Comparison of ENCODE assay signal across 12 cellular contexts in the genomic region with DNA sequence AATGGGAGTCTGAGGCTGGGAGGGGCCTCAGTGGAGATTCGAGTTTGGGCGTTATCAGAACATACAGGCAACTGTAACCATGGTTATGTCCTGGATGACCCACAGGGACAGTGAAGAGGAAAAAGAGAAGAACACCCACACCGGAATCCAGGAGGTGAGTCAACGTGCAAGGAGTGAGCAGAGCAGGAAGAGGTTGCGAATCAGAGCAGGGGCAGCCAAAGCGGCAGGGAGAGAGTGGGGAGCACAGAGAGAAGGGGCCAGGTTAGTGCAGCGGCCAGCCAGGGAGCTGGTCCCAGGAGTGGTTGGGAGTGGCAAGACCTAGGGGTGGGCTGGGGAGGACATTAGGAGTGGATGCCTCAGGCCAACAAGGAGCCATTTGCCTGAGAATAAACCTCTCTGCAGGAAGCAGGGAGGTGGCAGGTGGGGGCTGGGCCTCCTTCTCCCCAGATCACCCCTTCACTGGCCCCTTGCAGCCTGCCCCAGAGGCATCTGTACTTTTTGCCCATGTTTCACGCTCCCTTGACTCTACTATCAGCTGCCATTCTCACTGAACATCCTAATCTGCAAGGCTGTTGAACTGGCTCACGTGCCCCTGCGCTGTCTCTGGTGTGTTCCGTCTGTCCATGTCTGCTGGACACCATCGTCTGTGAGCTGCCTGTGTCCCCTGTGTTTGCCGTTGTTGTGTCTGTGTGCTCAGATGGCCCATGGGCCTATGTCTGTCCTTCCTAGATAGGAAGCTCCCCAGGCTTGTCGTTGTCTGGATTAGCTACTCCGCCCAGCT. TPM values are rescaled to one million over a fixed set of nuclear protein-coding genes. Genes with fewer than 3 reads are reported as not detected.
DNase-seq lines count a peak whose midpoint lies in the region; FAIRE-seq and TF ChIP-seq lines count a peak whose summit lies in the region.
"Had no signal": no experiment of that assay in that cellular context is flagged by ENCODE, and none has a peak within 500 bp of the region (broad histone marks: within the 10 kb centered on the region; RNA-seq: fewer than 3 reads in every experiment).

No MANE protein-coding gene starts in this region.

- no peaks in the 10 kb centered on the region for H3K36me3 Mint-ChIP-seq in neural progenitor cell

- H3K4me3 Mint-ChIP-seq in neural progenitor cell, result no peak overlapping the region

- no peaks in the 10 kb centered on the region for H3K9me3 Mint-ChIP-seq in neural progenitor cell

- no peaks in the 10 kb centered on the region for H3K79me2 ChIP-seq in neural progenitor cell (ENCODE audit: low read depth)

- H3K27me3 ChIP-seq in neural progenitor cell, result no peaks in the 10 kb centered on the region

- no peak overlapping the region for H2AFZ ChIP-seq in neural progenitor cell (replicated peaks)

- FAIRE-seq in frontal cortex (lab: Jason Lieb, UNC), result no peak

- DNase-seq in EL, result peak; percentile 72
- DNase-seq in NCI-H226, result peak; percentile 81
- DNase-seq in choroid plexus epithelial cell (ENCODE audit: low read depth), result peak; percentile 30
- DNase-seq in neural progenitor cell (ENCODE audit: low spot score), result no peak
- no peak for DNase-seq in nucleus accumbens (lab: John Stamatoyannopoulos, UW)
- no peak for DNase-seq in D341Med (ENCODE audit: low spot score)
- no peak for DNase-seq in UCSD-AML1 (lab: John Stamatoyannopoulos, UW; ENCODE audit: unreplicated experiment)
- no peak for DNase-seq in frontal cortex (ENCODE audit: low spot score in 2 of 2)
- DNase-seq: NCI-H2029; stimulated activated CD4-positive, alpha-beta T cell treated with anti-CD3 and anti-CD28 coated beads, Interleukin-12 subunit alpha, Interleukin-12 subunit beta, amount 100 ng/mL, for 4 hours had no signal

- H3K4me3 ChIP-seq in choroid plexus epithelial cell (ENCODE audit: low read depth, low read length) (no peak overlapping the region), neural progenitor cell (no peak overlapping the region)
- H3K4me3 ChIP-seq: SK-N-MC had no signal

- H3F3A ChIP-seq in neural progenitor cell (ENCODE audit: low read depth), result no peaks in the 10 kb centered on the region

- H3K9me3 ChIP-seq in neural progenitor cell (ENCODE audit: low read depth), result no peaks in the 10 kb centered on the region

- no peaks in the 10 kb centered on the region for H4K20me1 ChIP-seq in neural progenitor cell (ENCODE audit: low read depth)

- H3K9ac ChIP-seq in neural progenitor cell, result no peak overlapping the region

- TF ChIP-seq CTCF in choroid plexus epithelial cell (conservative IDR thresholded peaks at IDR 0.05; ENCODE audit: low read depth, low read length) (no peak), neural progenitor cell (IDR thresholded peaks at IDR 0.05) (no peak)

- no peak overlapping the region for H3K27ac ChIP-seq in neural progenitor cell
- H3K27ac ChIP-seq: SK-N-MC had no signal

- no peak overlapping the region for H3K4me2 ChIP-seq in neural progenitor cell

- H3K27ac Mint-ChIP-seq in neural progenitor cell, result peak overlapping the region; percentile 8

- H3K27me3 Mint-ChIP-seq in neural progenitor cell (ENCODE audit: insufficient read depth, low read depth), result peaks cover 8% of the 10 kb centered on the region

- peaks cover 8% of the 10 kb centered on the region for H3K4me1 Mint-ChIP-seq in neural progenitor cell

- peaks cover 8% of the 10 kb centered on the region for H3K4me1 ChIP-seq in neural progenitor cell

- H3K36me3 ChIP-seq in neural progenitor cell, result no peaks in the 10 kb centered on the region

RNA-seq across cellular contexts. Expression of gene KRT13, which starts 5.1 kb away (rescaled TPM):
- total RNA-seq in neural progenitor cell (ENCODE audit: low replicate concordance) (not detected in 2 replicates), frontal cortex (not detected)

RNA-seq across cellular contexts. Expression of gene KRT36, which starts 10.6 kb away (rescaled TPM):
- total RNA-seq in neural progenitor cell (ENCODE audit: low replicate concordance) (not detected in 2 replicates), frontal cortex (not detected)
- total RNA-seq: epithelial cell of proximal tubule had no signal

RNA-seq across cellular contexts. Expression of gene KRT15, which starts 18.4 kb away (rescaled TPM):
- total RNA-seq in neural progenitor cell (ENCODE audit: low replicate concordance), result 0.15 TPM in 1 of 2 replicates, not detected in the other
- total RNA-seq in frontal cortex, result not detected

RNA-seq across cellular contexts. Expression of gene KRT35, which starts 19.4 kb away (rescaled TPM):
- not detected in 2 replicates for total RNA-seq in neural progenitor cell (ENCODE audit: low replicate concordance)
- not detected for total RNA-seq in frontal cortex
- total RNA-seq: epithelial cell of proximal tubule had no signal

RNA-seq across cellular contexts. Expression of gene KRT19, which starts 27.8 kb away (rescaled TPM):
- total RNA-seq in neural progenitor cell (ENCODE audit: low replicate concordance) (114 and 184 TPM in 2 replicates), frontal cortex (24.5 TPM)

Comparison
In these comparisons a context has a peak if more than half of its experiments do, and no peak if none do; other contexts are left out.
1. DNase-seq: peak in EL (single experiment), NCI-H226 (single experiment) and choroid plexus epithelial cell (single experiment); none in neural progenitor cell (single experiment), nucleus accumbens (0 of 56), D341Med (single experiment), UCSD-AML1 (single experiment) and frontal cortex (0 of 2).